28 cellular contexts compared by ENCODE assay signal in the genomic region with DNA sequence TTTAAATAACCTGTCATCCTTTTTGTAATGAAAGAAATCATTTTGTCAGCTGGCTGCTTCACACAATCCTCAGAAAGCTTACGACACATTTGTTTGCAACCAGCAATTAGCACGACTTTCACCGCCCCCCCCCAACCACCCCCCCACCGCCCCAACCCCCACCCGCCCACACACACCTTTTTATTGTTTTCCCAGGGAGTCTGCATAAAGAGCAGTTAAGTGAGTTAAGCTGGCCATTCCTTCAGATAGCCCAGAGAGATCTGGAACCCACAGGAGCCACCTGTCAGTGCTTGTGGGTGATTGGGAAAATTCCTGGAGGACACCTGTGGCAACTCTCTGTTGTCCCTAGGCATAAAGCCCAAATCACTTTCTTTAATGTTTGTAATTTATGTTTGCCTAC.
"Had no signal": no experiment of that assay in that cellular context is flagged by ENCODE, and none has a peak within 500 bp of the region (broad histone marks: within the 10 kb centered on the region; RNA-seq: fewer than 3 reads in every experiment).

No MANE protein-coding gene starts in this region.

- H2AFZ ChIP-seq: hepatocyte, neural progenitor cell, parathyroid adenoma had no signal

- DNase-seq: colonic mucosa; effector CD8-positive, alpha-beta T cell; foreskin keratinocyte; heart left ventricle; immature natural killer cell; left lung; mesenchymal stem cell; midbrain; naive thymus-derived CD4-positive, alpha-beta T cell; right lobe of liver; small intestine; stimulated activated CD4-positive, alpha-beta T cell treated with anti-CD3 and anti-CD28 coated beads, Interleukin-15, amount 100 ng/mL, for 24 hours; stimulated activated CD4-positive, alpha-beta T cell treated with anti-CD3 and anti-CD28 coated beads, Interleukin-2, amount 100 ng/mL, for 48 hours; stimulated activated CD8-positive, alpha-beta memory T cell treated with anti-CD3 and anti-CD28 coated beads, Interleukin-4, amount 100 ng/mL, for 48 hours; stimulated activated naive CD4-positive, alpha-beta T cell; stimulated activated naive CD8-positive, alpha-beta T cell treated with anti-CD3 and anti-CD28 coated beads, Interleukin-15, amount 100 ng/mL, for 72 hours; transverse colon; upper lobe of right lung; uterus had no signal

- H3K4me1 ChIP-seq: colonic mucosa, esophagus muscularis mucosa, foreskin keratinocyte, gastroesophageal sphincter, heart left ventricle, left lung, neural progenitor cell, parathyroid adenoma, right lobe of liver, suprapubic skin, transverse colon, upper lobe of right lung, uterus had no signal

- H3K4me1 Mint-ChIP-seq: nephron, neural progenitor cell had no signal

- H3K27ac Mint-ChIP-seq: dendritic cell treated with granulocyte-macrophage colony-stimulating factor and Interleukin-4, amounts not matched to agents 40 ng/mL and 50 ng/mL, for 4 days; immature natural killer cell; naive thymus-derived CD4-positive, alpha-beta T cell; nephron; neural progenitor cell; progenitor cell of endocrine pancreas; stimulated activated naive CD8-positive, alpha-beta T cell treated with anti-CD3 and anti-CD28 coated beads, Interleukin-15, amount 100 ng/mL, for 72 hours had no signal

- ATAC-seq: foreskin keratinocyte; gastroesophageal sphincter; heart left ventricle; naive thymus-derived CD4-positive, alpha-beta T cell; right lobe of liver; stimulated activated naive CD8-positive, alpha-beta T cell treated with anti-CD3 and anti-CD28 coated beads, Interleukin-15, amount 100 ng/mL, for 72 hours; upper lobe of right lung had no signal

- H3K9me3 ChIP-seq: colonic mucosa, esophagus muscularis mucosa, gastroesophageal sphincter, heart left ventricle, left lung, right lobe of liver, suprapubic skin, transverse colon, upper lobe of right lung, uterus had no signal

- H3K4me3 ChIP-seq: colonic mucosa, esophagus muscularis mucosa, gastroesophageal sphincter, heart left ventricle, hepatocyte, left lung, neural progenitor cell, right lobe of liver, suprapubic skin, transverse colon, upper lobe of right lung, uterus had no signal

- H3K4me3 Mint-ChIP-seq: dendritic cell treated with granulocyte-macrophage colony-stimulating factor and Interleukin-4, amounts not matched to agents 40 ng/mL and 50 ng/mL, for 4 days; immature natural killer cell; naive thymus-derived CD4-positive, alpha-beta T cell; nephron; neural progenitor cell; stimulated activated naive CD8-positive, alpha-beta T cell treated with anti-CD3 and anti-CD28 coated beads, Interleukin-15, amount 100 ng/mL, for 72 hours had no signal

- H3K27me3 ChIP-seq: colonic mucosa, esophagus muscularis mucosa, foreskin keratinocyte, gastroesophageal sphincter, heart left ventricle, hepatocyte, left lung, neural progenitor cell, right lobe of liver, suprapubic skin, transverse colon, upper lobe of right lung, uterus had no signal

- H3K36me3 ChIP-seq: colonic mucosa, esophagus muscularis mucosa, gastroesophageal sphincter, heart left ventricle, left lung, neural progenitor cell, right lobe of liver, suprapubic skin, transverse colon, upper lobe of right lung, uterus had no signal

- H3K36me3 Mint-ChIP-seq: immature natural killer cell, neural progenitor cell had no signal

- H3K9ac ChIP-seq: neural progenitor cell, parathyroid adenoma had no signal

- H3K9me3 Mint-ChIP-seq: dendritic cell treated with granulocyte-macrophage colony-stimulating factor and Interleukin-4, amounts not matched to agents 40 ng/mL and 50 ng/mL, for 4 days; neural progenitor cell; stimulated activated naive CD8-positive, alpha-beta T cell treated with anti-CD3 and anti-CD28 coated beads, Interleukin-15, amount 100 ng/mL, for 72 hours had no signal

- H3K27me3 Mint-ChIP-seq: dendritic cell treated with granulocyte-macrophage colony-stimulating factor and Interleukin-4, amounts not matched to agents 40 ng/mL and 50 ng/mL, for 4 days; progenitor cell of endocrine pancreas; stimulated activated naive CD8-positive, alpha-beta T cell treated with anti-CD3 and anti-CD28 coated beads, Interleukin-15, amount 100 ng/mL, for 72 hours had no signal

- H3K79me2 ChIP-seq: hepatocyte, parathyroid adenoma had no signal

- H3K4me2 ChIP-seq: hepatocyte, neural progenitor cell had no signal

- H3K27ac ChIP-seq: colonic mucosa, esophagus muscularis mucosa, foreskin keratinocyte, gastroesophageal sphincter, heart left ventricle, hepatocyte, left lung, neural progenitor cell, parathyroid adenoma, right lobe of liver, suprapubic skin, transverse colon, upper lobe of right lung, uterus had no signal
